In the genomic region with DNA sequence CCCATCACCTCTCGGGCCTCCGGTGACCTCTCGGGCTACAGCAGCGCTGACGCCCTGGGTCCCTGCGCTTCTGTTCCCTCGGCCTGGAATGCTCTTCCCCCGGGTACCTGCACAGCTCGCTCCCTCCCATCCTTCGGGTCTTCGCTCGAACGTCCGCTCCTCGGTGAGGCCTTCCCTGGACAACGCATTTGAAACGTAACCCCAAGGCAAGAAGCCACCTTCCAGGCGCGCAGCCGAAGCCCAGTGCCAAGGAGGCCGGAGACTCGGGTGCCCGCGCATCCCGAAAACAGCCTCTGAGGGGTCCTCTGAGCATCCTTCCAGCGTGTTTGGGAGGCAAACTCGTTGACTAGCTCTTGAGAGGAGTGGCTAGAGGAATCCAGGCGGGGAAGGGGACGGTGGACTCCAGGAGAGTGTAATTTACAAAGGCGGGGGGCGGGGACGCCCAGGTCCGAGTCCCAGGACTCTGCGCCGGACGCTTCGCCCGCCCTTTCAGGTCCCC, we compare ENCODE assay signal across 9 cellular contexts.
DNase-seq lines count a peak whose midpoint lies in the region; ATAC-seq lines count a peak whose summit lies in the region.
"Had no signal": no experiment of that assay in that cellular context is flagged by ENCODE, and none has a peak within 500 bp of the region (broad histone marks: within the 10 kb centered on the region; RNA-seq: fewer than 3 reads in every experiment).

No MANE protein-coding gene starts in this region.

- H3K27me3 Mint-ChIP-seq in activated naive CD8-positive, alpha-beta T cell: peaks cover 15% of the 10 kb centered on the region
- H3K27me3 Mint-ChIP-seq in stimulated activated memory B cell treated with anti-CD40 and anti-IgM and Interleukin-4, amounts not matched to agents 10 μg/mL and 1 μg/mL and 100 μg/mL, for 72 hours: peaks cover 43% of the 10 kb centered on the region

- H3K9me3 Mint-ChIP-seq in activated naive CD8-positive, alpha-beta T cell (ENCODE audit: low read depth): no peaks in the 10 kb centered on the region
- H3K9me3 Mint-ChIP-seq in stimulated activated memory B cell treated with anti-CD40 and anti-IgM and Interleukin-4, amounts not matched to agents 10 μg/mL and 1 μg/mL and 100 μg/mL, for 72 hours: no peaks in the 10 kb centered on the region

- peaks cover 11% of the 10 kb centered on the region for H3K4me1 ChIP-seq in iPS-15b (ENCODE audit: control insufficient read depth, insufficient read depth, low read length)

- peak; percentile 59 for DNase-seq in DMS 273 (lab: John Stamatoyannopoulos, UW; ENCODE audit: unreplicated experiment)
- no peak for DNase-seq in DMS 273 treated with DMSO at 0.1 percent for 48 hours (lab: John Stamatoyannopoulos, UW)
- DNase-seq in NCI-H1048 (lab: John Stamatoyannopoulos, UW): no peak
- DNase-seq in NCI-H510A treated with DMSO at 0.1 percent for 48 hours (lab: John Stamatoyannopoulos, UW): no peak

- H3K4me3 ChIP-seq in iPS-15b (ENCODE audit: low read depth, low read length): peak overlapping the region; percentile 70

- no peak overlapping the region for H3K27ac Mint-ChIP-seq in activated naive CD8-positive, alpha-beta T cell
- no peak overlapping the region for H3K27ac Mint-ChIP-seq in stimulated activated memory B cell treated with anti-CD40 and anti-IgM and Interleukin-4, amounts not matched to agents 10 μg/mL and 1 μg/mL and 100 μg/mL, for 72 hours

- H3K9ac ChIP-seq in iPS-15b (ENCODE audit: low read depth, low read length): peak overlapping the region; percentile 61

- peak overlapping the region; percentile 84 for H3K4me3 Mint-ChIP-seq in activated naive CD8-positive, alpha-beta T cell
- peak overlapping the region; percentile 64 for H3K4me3 Mint-ChIP-seq in stimulated activated memory B cell treated with anti-CD40 and anti-IgM and Interleukin-4, amounts not matched to agents 10 μg/mL and 1 μg/mL and 100 μg/mL, for 72 hours

- no peaks in the 10 kb centered on the region for H3K36me3 Mint-ChIP-seq in activated naive CD8-positive, alpha-beta T cell
- H3K36me3 Mint-ChIP-seq in stimulated activated memory B cell treated with anti-CD40 and anti-IgM and Interleukin-4, amounts not matched to agents 10 μg/mL and 1 μg/mL and 100 μg/mL, for 72 hours: peaks cover 5% of the 10 kb centered on the region

- peaks cover 49% of the 10 kb centered on the region for H3K27me3 ChIP-seq in iPS-15b (ENCODE audit: control insufficient read depth, insufficient read depth, low read length)

- peaks cover 21% of the 10 kb centered on the region for H3K4me1 Mint-ChIP-seq in activated naive CD8-positive, alpha-beta T cell (ENCODE audit: low read depth)
- H3K4me1 Mint-ChIP-seq in stimulated activated memory B cell treated with anti-CD40 and anti-IgM and Interleukin-4, amounts not matched to agents 10 μg/mL and 1 μg/mL and 100 μg/mL, for 72 hours: peaks cover 25% of the 10 kb centered on the region

- no peaks in the 10 kb centered on the region for H3K36me3 ChIP-seq in iPS-15b (ENCODE audit: control insufficient read depth, insufficient read depth, low read length)

- no peak for ATAC-seq in stimulated activated memory B cell treated with anti-CD40 and anti-IgM and Interleukin-4, amounts not matched to agents 10 μg/mL and 1 μg/mL and 100 μg/mL, for 72 hours
- ATAC-seq in HG03460 (IDR thresholded peaks at IDR 0.05; ENCODE audit: unreplicated experiment): no peak
- ATAC-seq: Panc1 had no signal

- no peaks in the 10 kb centered on the region for H3K9me3 ChIP-seq in iPS-15b (ENCODE audit: control insufficient read depth, insufficient read depth, low read length)
